ENCODE assay signal across 18 cellular contexts in genomic region chr4:68372588-68372987, GRCh38. TPM values are rescaled to one million over a fixed set of nuclear protein-coding genes. Genes with fewer than 3 reads are reported as not detected.
DNase-seq lines count a peak whose midpoint lies in the region; ATAC-seq and TF ChIP-seq lines count a peak whose summit lies in the region.
"Had no signal": no experiment of that assay in that cellular context is flagged by ENCODE, and none has a peak within 500 bp of the region (broad histone marks: within the 10 kb centered on the region; RNA-seq: fewer than 3 reads in every experiment).

No MANE protein-coding gene starts in this region.

- H3K4me3 ChIP-seq in ACC112 (ENCODE audit: low read depth, low read length) (no peak overlapping the region; the same call in 1 of the 2 replicates), HUES6 (ENCODE audit: low read depth, low read length) (peak overlapping the region; percentile 48), mammary epithelial cell (replicated peaks in 1 of 3; ENCODE audit: insufficient read depth in 1 of 3, low read depth in 2 of 3, low read length in 3 of 3) (no peak overlapping the region), iPS-18a (ENCODE audit: low read length) (peak overlapping the region; percentile 59)
- H3K4me3 ChIP-seq: SJSA1 had no signal

- intact Hi-C loops in mammary epithelial cell (cut with micrococcal nuclease) = loop anchor here (10.0 kb wide), 2 partner anchors 48 to 458 kb away; no protein-coding TSS in a partner anchor
- intact Hi-C loops in activated CD8-positive, alpha-beta T cell treated with anti-CD3 and anti-CD28 coated beads for 36 hours (cut with micrococcal nuclease) = no loop called here

- in situ Hi-C loops in mammary epithelial cell (cut with MboI; ENCODE audit: low sequenced_read_pairs in 2 of 2) = no loop called here

- H3K27me3 ChIP-seq in ACC112 (ENCODE audit: insufficient read depth, low read length) = peaks cover 5% of the 10 kb centered on the region; the same call in 1 of the 2 replicates
- peaks cover 4% of the 10 kb centered on the region; the same call in 1 of the 2 replicates for H3K27me3 ChIP-seq in HUES6 (ENCODE audit: control insufficient read depth, insufficient read depth, low read length)
- no peaks in the 10 kb centered on the region for H3K27me3 ChIP-seq in mammary epithelial cell (ENCODE audit: insufficient read depth, low read length)
- H3K27me3 ChIP-seq in iPS-18a (ENCODE audit: control insufficient read depth, insufficient read depth, low read length) = peaks cover 32% of the 10 kb centered on the region
- H3K27me3 ChIP-seq: SJSA1 had no signal

- H3K9ac ChIP-seq in HUES6 (ENCODE audit: low read length) (peak overlapping the region; percentile 57), mammary epithelial cell (ENCODE audit: insufficient read depth, low read length) (no peak overlapping the region), iPS-18a (ENCODE audit: low read length) (peak overlapping the region; percentile 52)

- DNase-seq in mammary epithelial cell (peak; percentile 45), NCI-H2029 (lab: John Stamatoyannopoulos, UW) (no peak)
- no peak for DNase-seq in activated CD8-positive, alpha-beta T cell treated with anti-CD3 and anti-CD28 coated beads for 36 hours
- DNase-seq: activated effector memory CD4-positive, alpha-beta T cell treated with anti-CD3 and anti-CD28 coated beads, Interleukin-2, amount 50 U/mL, for 16 hours; immature natural killer cell; MV-4-11; NCI-H2081; NCI-H524 had no signal

- H3K4me1 Mint-ChIP-seq in activated CD8-positive, alpha-beta T cell treated with anti-CD3 and anti-CD28 coated beads for 36 hours (ENCODE audit: low read depth) = peaks cover 9% of the 10 kb centered on the region

- TF ChIP-seq CTCF in mammary epithelial cell (conservative IDR thresholded peaks at IDR 0.05 in 1 of 2, IDR thresholded peaks at IDR 0.05 in 1 of 2; ENCODE audit: extremely low read depth in 1 of 2, insufficient read depth in 1 of 2, low read depth in 1 of 2, low read length in 2 of 2) = no peak
- TF ChIP-seq CTCF in activated CD8-positive, alpha-beta T cell treated with anti-CD3 and anti-CD28 coated beads for 36 hours (IDR thresholded peaks at IDR 0.05) = no peak

- dilution Hi-C loops in mammary epithelial cell (cut with HindIII; ENCODE audit: low sequenced_read_pairs) = no loop called here

- H3K27ac ChIP-seq in ACC112 (ENCODE audit: low read depth, low read length) (no peak overlapping the region), HUES6 (ENCODE audit: low read depth, low read length) (peak overlapping the region; percentile 88), mammary epithelial cell (ENCODE audit: insufficient read depth, low read depth, low read length) (peak overlapping the region; percentile 28), iPS-18a (ENCODE audit: low read length) (no peak overlapping the region)
- H3K27ac ChIP-seq: C4-2B, SJSA1 had no signal

- H3K9me3 Mint-ChIP-seq in activated CD8-positive, alpha-beta T cell treated with anti-CD3 and anti-CD28 coated beads for 36 hours = no peaks in the 10 kb centered on the region
- H3K9me3 Mint-ChIP-seq: immature natural killer cell; natural killer cell treated with Interleukin-12 subunit alpha and Interleukin-12 subunit beta and Interleukin-15 and Interleukin-18, amount 100 ng/mL, for 72 hours; stimulated activated naive CD8-positive, alpha-beta T cell treated with anti-CD3 and anti-CD28 coated beads, Interleukin-15, Interleukin-2, amounts not matched to agents 100 ng/mL and 50 ng/mL, for 24 hours had no signal

- no peaks in the 10 kb centered on the region for H3K79me2 ChIP-seq in ACC112 (ENCODE audit: control insufficient read depth, insufficient read depth, low read length, unreplicated experiment)
- no peaks in the 10 kb centered on the region for H3K79me2 ChIP-seq in mammary epithelial cell (ENCODE audit: insufficient read depth, low read length)

- WGBS in mammary epithelial cell (ENCODE audit: low coverage, missing lambda C conversion rate) = 33% methylated on average over 1 of the region's 1 CpG

- no peaks in the 10 kb centered on the region for H4K20me1 ChIP-seq in mammary epithelial cell (ENCODE audit: insufficient read depth, low read length)

- POLR2A ChIA-PET in activated CD8-positive, alpha-beta T cell treated with anti-CD3 and anti-CD28 coated beads for 36 hours (lab: Charles Lee) = no interaction called here

- H3K36me3 ChIP-seq in ACC112 (ENCODE audit: insufficient read depth, low read length) (no peaks in the 10 kb centered on the region), HUES6 (ENCODE audit: control insufficient read depth, insufficient read depth, low read length) (no peaks in the 10 kb centered on the region), mammary epithelial cell (ENCODE audit: insufficient read depth, low read length) (no peaks in the 10 kb centered on the region), iPS-18a (ENCODE audit: control insufficient read depth, low read depth, low read length) (no peaks in the 10 kb centered on the region)
- H3K36me3 ChIP-seq: SJSA1 had no signal

- no peaks in the 10 kb centered on the region for H3K36me3 Mint-ChIP-seq in activated CD8-positive, alpha-beta T cell treated with anti-CD3 and anti-CD28 coated beads for 36 hours (ENCODE audit: low read depth)
- H3K36me3 Mint-ChIP-seq: immature natural killer cell; natural killer cell treated with Interleukin-12 subunit alpha and Interleukin-12 subunit beta and Interleukin-15 and Interleukin-18, amount 100 ng/mL, for 72 hours had no signal

- ATAC-seq in GM18520 (IDR thresholded peaks at IDR 0.05; ENCODE audit: unreplicated experiment) (no peak), GM18870 (IDR thresholded peaks at IDR 0.05; ENCODE audit: unreplicated experiment) (no peak)
- no peak for ATAC-seq in activated CD8-positive, alpha-beta T cell treated with anti-CD3 and anti-CD28 coated beads for 36 hours
- ATAC-seq: activated CD4-positive, CD25-positive, alpha-beta regulatory T cell treated with anti-CD3 and anti-CD28 coated beads, Interleukin-2, amount 50 U/mL, for 24 hours; natural killer cell treated with Interleukin-12 subunit alpha and Interleukin-12 subunit beta and Interleukin-15 and Interleukin-18, amount 100 ng/mL, for 72 hours had no signal

- no peak overlapping the region for H3K27ac Mint-ChIP-seq in activated CD8-positive, alpha-beta T cell treated with anti-CD3 and anti-CD28 coated beads for 36 hours
- H3K27ac Mint-ChIP-seq: stimulated activated naive CD8-positive, alpha-beta T cell treated with anti-CD3 and anti-CD28 coated beads, Interleukin-15, Interleukin-2, amounts not matched to agents 100 ng/mL and 50 ng/mL, for 24 hours had no signal

- H3K4me3 Mint-ChIP-seq in activated CD8-positive, alpha-beta T cell treated with anti-CD3 and anti-CD28 coated beads for 36 hours = no peak overlapping the region

- peak overlapping the region; percentile 44 for H2AFZ ChIP-seq in ACC112 (ENCODE audit: low read length, unreplicated experiment)
- no peak overlapping the region for H2AFZ ChIP-seq in mammary epithelial cell (ENCODE audit: low read depth, low read length)

- H3K27me3 Mint-ChIP-seq in activated CD8-positive, alpha-beta T cell treated with anti-CD3 and anti-CD28 coated beads for 36 hours = no peaks in the 10 kb centered on the region

- CTCF ChIA-PET in mammary epithelial cell (lab: Charles Lee; ENCODE audit: low non-redundant PET) = no interaction called here
- CTCF ChIA-PET in activated CD8-positive, alpha-beta T cell treated with anti-CD3 and anti-CD28 coated beads for 36 hours (lab: Charles Lee) = interaction anchor here (1.0 to 1.2 kb wide), 2 partner anchors 9 to 101 kb away, joined by 4 to 7 read pairs; no protein-coding TSS in a partner anchor

- BruUV-seq in mammary epithelial cell (replicated peaks; lab: Mats Ljungman, UMichigan) = no TSS peak

- H3K9me3 ChIP-seq in HUES6 (ENCODE audit: control insufficient read depth, insufficient read depth, low read depth, low read length) (peaks cover 4% of the 10 kb centered on the region; the same call in 1 of the 2 replicates), mammary epithelial cell (replicated peaks; ENCODE audit: insufficient read depth, low read length) (peaks cover 2% of the 10 kb centered on the region), iPS-18a (ENCODE audit: control insufficient read depth, low read depth, low read length) (no peaks in the 10 kb centered on the region)
- H3K9me3 ChIP-seq: SJSA1 had no signal

- H3K4me2 ChIP-seq in mammary epithelial cell (ENCODE audit: insufficient read depth, low read depth, low read length) = peak overlapping the region; percentile 34

- peaks cover 15% of the 10 kb centered on the region for H3K4me1 ChIP-seq in ACC112 (ENCODE audit: control insufficient read depth, insufficient read depth, low read length, unreplicated experiment)
- H3K4me1 ChIP-seq in HUES6 (ENCODE audit: control insufficient read depth, insufficient read depth, low read length) = peaks cover 38% of the 10 kb centered on the region
- peaks cover 34% of the 10 kb centered on the region for H3K4me1 ChIP-seq in mammary epithelial cell (ENCODE audit: insufficient read depth, low read length)
- H3K4me1 ChIP-seq in iPS-18a (ENCODE audit: control insufficient read depth, low read depth, low read length) = peaks cover 26% of the 10 kb centered on the region

RNA-seq across cellular contexts. Expression of gene YTHDC1, which starts 22.7 kb away (rescaled TPM):
- total RNA-seq in mammary epithelial cell = 10 to 100 TPM; 34.0 to 88.6 TPM
- polyA plus RNA-seq in mammary epithelial cell = 23.1 TPM
- polyA minus RNA-seq in mammary epithelial cell = 109 TPM
- total RNA-seq in activated CD8-positive, alpha-beta T cell treated with anti-CD3 and anti-CD28 coated beads for 36 hours = 10 to 100 TPM; 74.7 to 75.4 TPM

Comparison
In these comparisons a context has a peak if more than half of its experiments do, and no peak if none do; other contexts are left out.
1. H3K27ac ChIP-seq: peak in HUES6 (single experiment) and mammary epithelial cell (single experiment); none in ACC112 (single experiment) and iPS-18a (single experiment).
2. H3K4me3 ChIP-seq: peak in HUES6 (single experiment) and iPS-18a (single experiment); none in ACC112 (single experiment) and mammary epithelial cell (0 of 3).